In genomic region chr20:13220857-13221297, GRCh38 we compare ENCODE assay signal across 8 cellular contexts. TPM values are rescaled to one million over a fixed set of nuclear protein-coding genes. Genes with fewer than 3 reads are reported as not detected.
DNase-seq lines count a peak whose midpoint lies in the region; FAIRE-seq and TF ChIP-seq lines count a peak whose summit lies in the region.

Gene ISM1 (plus strand): TSS chr20:13221274. CDS start chr20:13221777, 503 bp downstream.

- H3K79me2 ChIP-seq in PC-9 (ENCODE audit: low read depth) (no peaks in the 10 kb centered on the region), astrocyte (ENCODE audit: insufficient read depth, low read length) (no peaks in the 10 kb centered on the region)

- no peak for FAIRE-seq in astrocyte (lab: Jason Lieb, UNC)

- no peaks in the 10 kb centered on the region for H3F3A ChIP-seq in PC-9 (ENCODE audit: insufficient read depth, low read depth)

- H3K9me2 ChIP-seq in PC-9 (ENCODE audit: insufficient read depth) = no peaks in the 10 kb centered on the region

- H3K27ac ChIP-seq in PC-9 (no peak within 1 kb of the TSS), astrocyte (ENCODE audit: low read depth, low read length) (no peak within 1 kb of the TSS)

- POLR2A ChIA-PET in PC-9 (lab: Charles Lee; ENCODE audit: unreplicated experiment) = no interaction called here

- H3K4me3 ChIP-seq in PC-9 (peak within 1 kb of the TSS; percentile 69), astrocyte (ENCODE audit: insufficient read depth, low read depth, low read length) (peak within 1 kb of the TSS; percentile 42)

- H3K27me3 ChIP-seq in PC-9 (ENCODE audit: insufficient read depth, low read depth) (peaks cover 8% of the 10 kb centered on the region; the same call in 1 of the 2 replicates), astrocyte (ENCODE audit: insufficient read depth, low read length) (peaks cover 56% of the 10 kb centered on the region)

- CTCF ChIA-PET in PC-9 (lab: Charles Lee) = no interaction called here

- peak within 1 kb of the TSS; percentile 86 for H3K4me3 Mint-ChIP-seq in astrocyte (ENCODE audit: unreplicated experiment)

- no peaks in the 10 kb centered on the region for H3K9me3 ChIP-seq in PC-9 (ENCODE audit: insufficient read depth, low read depth)
- H3K9me3 ChIP-seq in astrocyte (ENCODE audit: insufficient read depth, low read depth, low read length) = no peaks in the 10 kb centered on the region

- H3K4me2 ChIP-seq in PC-9 = peak within 1 kb of the TSS; percentile 91
- H3K4me2 ChIP-seq in astrocyte (ENCODE audit: low read length) = peak within 1 kb of the TSS; percentile 78

- TF ChIP-seq CTCF in PC-9 (conservative IDR thresholded peaks at IDR 0.05) = no peak
- no peak for TF ChIP-seq CTCF in astrocyte (IDR thresholded peaks at IDR 0.05; ENCODE audit: insufficient read depth, low read depth, low read length)

- H3K9me3 Mint-ChIP-seq in astrocyte (ENCODE audit: unreplicated experiment) = no peaks in the 10 kb centered on the region

- no peak within 1 kb of the TSS for H3K9ac ChIP-seq in astrocyte (ENCODE audit: low read length)

- H3K36me3 ChIP-seq in PC-9 (ENCODE audit: low read depth) (no peaks in the 10 kb centered on the region), astrocyte (ENCODE audit: insufficient read depth, low read length) (no peaks in the 10 kb centered on the region)

- H2AFZ ChIP-seq in PC-9 (peak within 1 kb of the TSS; percentile 79), astrocyte (ENCODE audit: low read depth, low read length) (peak within 1 kb of the TSS; percentile 66)

- no peaks in the 10 kb centered on the region for H3K4me1 ChIP-seq in PC-9 (replicated peaks; ENCODE audit: insufficient read depth)
- H3K4me1 ChIP-seq in astrocyte (ENCODE audit: insufficient read depth, low read length) = peaks cover 5% of the 10 kb centered on the region

- intact Hi-C loops in PC-9 (cut with micrococcal nuclease; ENCODE audit: unreplicated experiment) = no loop called here

- no peak within 1 kb of the TSS for H3K27ac Mint-ChIP-seq in astrocyte (ENCODE audit: unreplicated experiment)

- peaks cover 69% of the 10 kb centered on the region for H3K27me3 Mint-ChIP-seq in astrocyte (ENCODE audit: low read depth, unreplicated experiment)

- H3K36me3 Mint-ChIP-seq in astrocyte (ENCODE audit: low read depth, unreplicated experiment) = no peaks in the 10 kb centered on the region

- H4K20me1 ChIP-seq in PC-9 (ENCODE audit: insufficient read depth) (no peaks in the 10 kb centered on the region), astrocyte (ENCODE audit: insufficient read depth, low read length) (no peaks in the 10 kb centered on the region)

- BruUV-seq in PC-9 (replicated peaks; lab: Mats Ljungman, UMichigan) = no TSS peak

- peaks cover 1% of the 10 kb centered on the region for H3K4me1 Mint-ChIP-seq in astrocyte (ENCODE audit: low read depth, unreplicated experiment)

- peak; percentile 44 for DNase-seq in NCI-H82 (lab: John Stamatoyannopoulos, UW)
- DNase-seq in NCI-H82 treated with DMSO at 0.1 percent for 48 hours (lab: John Stamatoyannopoulos, UW; ENCODE audit: unreplicated experiment) = no peak
- DNase-seq in PC-9 = peak in 1 of 2 experiments; percentile 25
- DNase-seq in astrocyte (ENCODE audit: low read depth) = no peak
- DNase-seq in iris pigment epithelial cell (ENCODE audit: low read depth) = peak; percentile 10
- DNase-seq in stimulated activated CD4-positive, alpha-beta T cell treated with anti-CD3 and anti-CD28 coated beads, Interleukin-1b, Interleukin-23, amount 100 ng/mL, for 48 hours = peak; percentile 25
- DNase-seq in NCI-H1105 treated with DMSO at 0.1 percent for 48 hours (lab: John Stamatoyannopoulos, UW) = no peak
- no peak for DNase-seq in NCI-H2196 (lab: John Stamatoyannopoulos, UW; ENCODE audit: unreplicated experiment)

RNA-seq across cellular contexts. Expression of gene ISM1, which starts in this region (rescaled TPM):
- total RNA-seq in PC-9 (2021) = not detected in 2 replicates
- 0.50 and 0.98 TPM in 2 replicates for total RNA-seq in astrocyte

Comparison
In these comparisons a context has a peak if more than half of its experiments do, and no peak if none do; other contexts are left out.
1. DNase-seq: peak in NCI-H82 (single experiment), iris pigment epithelial cell (single experiment) and stimulated activated CD4-positive, alpha-beta T cell treated with anti-CD3 and anti-CD28 coated beads, Interleukin-1b, Interleukin-23, amount 100 ng/mL, for 48 hours (single experiment); none in NCI-H82 treated with DMSO at 0.1 percent for 48 hours (single experiment), astrocyte (single experiment), NCI-H1105 treated with DMSO at 0.1 percent for 48 hours (single experiment) and NCI-H2196 (single experiment).